ENCODE assay signal across 1 cellular context in the genomic region with DNA sequence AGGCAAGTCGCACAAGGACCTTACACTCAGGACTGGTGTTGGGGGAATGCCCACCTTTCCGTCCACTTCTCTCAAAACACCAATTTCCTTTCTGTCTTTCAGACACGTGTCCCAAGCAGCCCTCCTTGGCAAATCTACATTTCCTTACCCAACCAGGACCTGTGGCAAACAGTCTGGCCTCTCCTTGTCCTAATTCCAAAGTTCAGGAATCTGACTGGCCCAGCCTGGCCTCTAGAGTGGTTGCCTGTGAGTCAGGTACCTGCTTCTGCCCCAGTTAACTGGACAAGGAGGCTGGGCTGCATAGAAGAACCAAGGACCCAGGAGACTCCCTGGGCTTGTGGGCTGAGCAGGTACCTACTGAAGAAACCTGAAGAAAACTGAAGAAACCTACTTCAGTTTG.
TF ChIP-seq lines count a peak whose summit lies in the region.

No MANE protein-coding gene starts in this region.

TF ChIP-seq in A549, 52 proteins besides CTCF, POLR2A, EP300 and RAD21:
- TF ChIP-seq RCOR1 (IDR thresholded peaks at IDR 0.05; ENCODE audit: low read depth, low read length) = no peak
- TF ChIP-seq ZC3H11A (IDR thresholded peaks at IDR 0.05) = no peak
- TF ChIP-seq SREBF2 (IDR thresholded peaks at IDR 0.05) = no peak
- no peak for TF ChIP-seq EHF (CRISPR knock-in tag; IDR thresholded peaks at IDR 0.05)
- no peak for TF ChIP-seq RFX5 (IDR thresholded peaks at IDR 0.05)
- TF ChIP-seq KDM5A (IDR thresholded peaks at IDR 0.05) = no peak
- TF ChIP-seq ZSCAN20 (CRISPR knock-in tag; IDR thresholded peaks at IDR 0.05) = no peak
- no peak for TF ChIP-seq NR3C1 (IDR thresholded peaks at IDR 0.05)
- no peak for TF ChIP-seq NFE2L2 (conservative IDR thresholded peaks at IDR 0.05; ENCODE audit: low read length)
- TF ChIP-seq BHLHE40 (IDR thresholded peaks at IDR 0.05; ENCODE audit: low read depth, low read length) = no peak
- no peak for TF ChIP-seq SMC3 (IDR thresholded peaks at IDR 0.05)
- TF ChIP-seq, protein P1, sequence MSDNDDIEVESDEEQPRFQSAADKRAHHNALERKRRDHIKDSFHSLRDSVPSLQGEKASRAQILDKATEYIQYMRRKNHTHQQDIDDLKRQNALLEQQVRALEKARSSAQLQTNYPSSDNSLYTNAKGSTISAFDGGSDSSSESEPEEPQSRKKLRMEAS (IDR thresholded peaks at IDR 0.05) = no peak
